Comparison of ENCODE assay signal across 8 cellular contexts in genomic region chr17:1627987-1628855, GRCh38. TPM values are rescaled to one million over a fixed set of nuclear protein-coding genes. Genes with fewer than 3 reads are reported as not detected.
A peak's percentile ranks its signal among the peaks of the same experiment; 100 is the strongest.
DNase-seq lines count a peak whose midpoint lies in the region; ATAC-seq and TF ChIP-seq lines count a peak whose summit lies in the region.

Gene SLC43A2 (minus strand): TSS chr17:1628834. CDS start chr17:1627874, 960 bp downstream.

- H3K9me3 Mint-ChIP-seq in T-cell (no peaks in the 10 kb centered on the region), type B pancreatic cell (no peaks in the 10 kb centered on the region)

- H3K27me3 Mint-ChIP-seq in T-cell (peaks cover 0 to 7% of the 10 kb centered on the region in 2 donors), type B pancreatic cell (peaks cover 45% of the 10 kb centered on the region)

- H3K4me3 Mint-ChIP-seq in T-cell = peak within 1 kb of the TSS; percentile 92 to 94 (median 93)
- peak within 1 kb of the TSS; percentile 96 for H3K4me3 Mint-ChIP-seq in type B pancreatic cell

- intact Hi-C loops in left cardiac atrium (cut with DNase I) (loop anchor here (2.0 kb wide), 1 partner anchor 53 kb away; no protein-coding TSS in a partner anchor), posterior cingulate gyrus (cut with DNase I) (loop anchor here (2.0 kb wide), 1 partner anchor 21 kb away; the partner anchor contains the start of gene RILP)

- CTCF ChIA-PET in T-cell (lab: Charles Lee) = interaction anchor here in 1 of 2 donors (1.3 kb wide), 1 partner anchor 21 kb away, joined by 3 read pairs; the partner anchor contains the start of gene RILP

- no peaks in the 10 kb centered on the region for H3K36me3 Mint-ChIP-seq in T-cell
- H3K36me3 Mint-ChIP-seq in type B pancreatic cell = no peaks in the 10 kb centered on the region

- POLR2A ChIA-PET in T-cell (lab: Charles Lee) = interaction anchor here in 1 of 2 donors (0.5 to 0.6 kb wide), 2 partner anchors 46 to 80 kb away, joined by 3 to 6 read pairs; no protein-coding TSS in a partner anchor

- H3K4me1 Mint-ChIP-seq in T-cell (peaks cover 16 to 27% (median 24%) of the 10 kb centered on the region in 3 donors), type B pancreatic cell (ENCODE audit: unreplicated experiment) (peaks cover 18% of the 10 kb centered on the region)

- peak; percentile 81 to 89 (median 84) for ATAC-seq in T-cell (replicated peaks in 1 of 4)
- ATAC-seq in left cardiac atrium = peak; percentile 90 to 91

- TF ChIP-seq CTCF in type B pancreatic cell (conservative IDR thresholded peaks at IDR 0.05) = no peak

- peak; percentile 84 for DNase-seq in GDM1 (lab: John Stamatoyannopoulos, UW)
- peak; percentile 57 for DNase-seq in HCEC 1CT
- DNase-seq in MV-4-11 (lab: John Stamatoyannopoulos, UW) = peak; percentile 80
- DNase-seq in T-cell = peak; percentile 35 to 79 (median 60)
- peak; percentile 45 for DNase-seq in amniotic stem cell (lab: John Stamatoyannopoulos, UW)
- DNase-seq in left cardiac atrium = peak; percentile 83
- peak; percentile 80 to 98 (median 88) for DNase-seq in posterior cingulate gyrus
- DNase-seq in type B pancreatic cell (ENCODE audit: extremely low spot score, unreplicated experiment) = peak; percentile 90

- H3K27ac Mint-ChIP-seq in T-cell = peak within 1 kb of the TSS; percentile 83 to 88
- H3K27ac Mint-ChIP-seq in type B pancreatic cell = peak within 1 kb of the TSS; percentile 94

RNA-seq across cellular contexts. Expression of gene SLC43A2, which starts in this region (rescaled TPM):
- total RNA-seq in T-cell (10 to 100 TPM in 1 of 5 donors, 1 to 10 TPM in 4; 3.8 to 14.7 (median 7.8) TPM), left cardiac atrium (1 to 10 TPM; 7.4 to 8.2 TPM), type B pancreatic cell (ENCODE audit: low replicate concordance) (23.5 and 28.6 TPM in 2 replicates)

Comparison
In these comparisons a context has a peak if more than half of its experiments do, and no peak if none do; other contexts are left out.
1. Peak in every context shown above with its lines: DNase-seq and ATAC-seq.